Comparison of ENCODE assay signal across 27 cellular contexts in genomic region chr12:90501412-90501811, GRCh38.
"Had no signal": no experiment of that assay in that cellular context is flagged by ENCODE, and none has a peak within 500 bp of the region (broad histone marks: within the 10 kb centered on the region; RNA-seq: fewer than 3 reads in every experiment).

No MANE protein-coding gene starts in this region.

- H3K27ac ChIP-seq: colonic mucosa, coronary artery, dorsolateral prefrontal cortex, epithelial cell of prostate, esophagus muscularis mucosa, esophagus squamous epithelium, foreskin keratinocyte, gastrocnemius medialis, gastroesophageal sphincter, heart left ventricle, heart right ventricle had no signal

- H3K4me3 ChIP-seq: colonic mucosa, coronary artery, dorsolateral prefrontal cortex, esophagus muscularis mucosa, esophagus squamous epithelium, gastrocnemius medialis, gastroesophageal sphincter, heart left ventricle, heart right ventricle had no signal

- H3K9me3 ChIP-seq: colonic mucosa, esophagus muscularis mucosa, esophagus squamous epithelium, gastrocnemius medialis, gastroesophageal sphincter, heart left ventricle, heart right ventricle had no signal

- FAIRE-seq: endometrium, endothelial cell of umbilical vein, frontal cortex had no signal

- H3K27me3 ChIP-seq: colonic mucosa, dorsolateral prefrontal cortex, esophagus muscularis mucosa, esophagus squamous epithelium, foreskin keratinocyte, gastrocnemius medialis, gastroesophageal sphincter, heart left ventricle, heart right ventricle had no signal

- ATAC-seq: effector memory CD8-positive, alpha-beta T cell; esophagus mucosa; foreskin keratinocyte; gastrocnemius medialis; gastroesophageal sphincter; heart left ventricle; heart right ventricle had no signal

- H3K36me3 ChIP-seq: colonic mucosa, esophagus muscularis mucosa, esophagus squamous epithelium, gastrocnemius medialis, gastroesophageal sphincter, heart left ventricle, heart right ventricle had no signal

- DNase-seq: colonic mucosa; cortex of kidney; dermis blood vessel endothelial cell; dorsolateral prefrontal cortex; effector CD4-positive, alpha-beta T cell; effector CD8-positive, alpha-beta T cell; effector memory CD4-positive, alpha-beta T cell; effector memory CD8-positive, alpha-beta T cell; endodermal cell; erythroblast; esophagus squamous epithelium; foreskin fibroblast; foreskin keratinocyte; foreskin melanocyte; gastrocnemius medialis; glutamatergic neuron; head of caudate nucleus; heart left ventricle; heart right ventricle had no signal

- H3K4me1 ChIP-seq: colonic mucosa, esophagus muscularis mucosa, esophagus squamous epithelium, foreskin keratinocyte, gastrocnemius medialis, gastroesophageal sphincter, heart left ventricle, heart right ventricle had no signal
